15 cellular contexts compared by ENCODE assay signal in genomic region chr3:115982629-115983028, GRCh38.
"Had no signal": no experiment of that assay in that cellular context is flagged by ENCODE, and none has a peak within 500 bp of the region (broad histone marks: within the 10 kb centered on the region; RNA-seq: fewer than 3 reads in every experiment).

No MANE protein-coding gene starts in this region.

- DNase-seq: activated CD4-positive, alpha-beta T cell treated with anti-CD3 and anti-CD28 coated beads for 48 hours; activated naive CD4-positive, alpha-beta T cell treated with anti-CD3 and anti-CD28 coated beads for 36 hours; colonic mucosa; esophagus squamous epithelium; foreskin fibroblast; heart left ventricle; mammary epithelial cell; natural killer cell; nucleus accumbens; psoas muscle; right lobe of liver; T1000; transverse colon had no signal

- ATAC-seq: heart left ventricle; left lobe of liver; natural killer cell; psoas muscle; right lobe of liver; stimulated activated memory B cell treated with anti-CD40 and anti-IgM and Interleukin-4, amounts not matched to agents 10 μg/mL and 1 μg/mL and 100 μg/mL, for 72 hours had no signal
